Comparison of ENCODE assay signal across 1 cellular context in the genomic region with DNA sequence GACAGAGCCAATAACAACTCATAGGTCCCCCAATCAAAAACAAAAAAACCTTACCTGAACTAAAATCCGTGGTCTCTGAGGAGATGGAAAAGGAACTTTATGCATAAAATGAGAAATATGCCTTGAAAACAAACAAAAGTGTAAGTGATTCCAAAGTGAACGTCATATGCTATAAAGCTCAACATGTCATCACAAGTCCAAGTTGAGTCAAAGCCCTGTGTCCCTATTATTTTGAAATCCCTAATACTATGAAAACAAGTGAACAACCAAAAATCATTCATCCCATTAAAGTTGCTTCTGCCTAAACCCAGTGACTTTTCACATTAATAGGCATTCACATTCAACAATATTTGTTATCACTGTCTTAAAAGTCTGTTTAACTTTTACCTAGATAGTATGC.
TF ChIP-seq lines count a peak whose summit lies in the region.

No MANE protein-coding gene starts in this region.

TF ChIP-seq in HEK293, 187 proteins besides CTCF, POLR2A, EP300 and RAD21 (continued from another document and continues in another):
- TF ChIP-seq, protein P1, sequence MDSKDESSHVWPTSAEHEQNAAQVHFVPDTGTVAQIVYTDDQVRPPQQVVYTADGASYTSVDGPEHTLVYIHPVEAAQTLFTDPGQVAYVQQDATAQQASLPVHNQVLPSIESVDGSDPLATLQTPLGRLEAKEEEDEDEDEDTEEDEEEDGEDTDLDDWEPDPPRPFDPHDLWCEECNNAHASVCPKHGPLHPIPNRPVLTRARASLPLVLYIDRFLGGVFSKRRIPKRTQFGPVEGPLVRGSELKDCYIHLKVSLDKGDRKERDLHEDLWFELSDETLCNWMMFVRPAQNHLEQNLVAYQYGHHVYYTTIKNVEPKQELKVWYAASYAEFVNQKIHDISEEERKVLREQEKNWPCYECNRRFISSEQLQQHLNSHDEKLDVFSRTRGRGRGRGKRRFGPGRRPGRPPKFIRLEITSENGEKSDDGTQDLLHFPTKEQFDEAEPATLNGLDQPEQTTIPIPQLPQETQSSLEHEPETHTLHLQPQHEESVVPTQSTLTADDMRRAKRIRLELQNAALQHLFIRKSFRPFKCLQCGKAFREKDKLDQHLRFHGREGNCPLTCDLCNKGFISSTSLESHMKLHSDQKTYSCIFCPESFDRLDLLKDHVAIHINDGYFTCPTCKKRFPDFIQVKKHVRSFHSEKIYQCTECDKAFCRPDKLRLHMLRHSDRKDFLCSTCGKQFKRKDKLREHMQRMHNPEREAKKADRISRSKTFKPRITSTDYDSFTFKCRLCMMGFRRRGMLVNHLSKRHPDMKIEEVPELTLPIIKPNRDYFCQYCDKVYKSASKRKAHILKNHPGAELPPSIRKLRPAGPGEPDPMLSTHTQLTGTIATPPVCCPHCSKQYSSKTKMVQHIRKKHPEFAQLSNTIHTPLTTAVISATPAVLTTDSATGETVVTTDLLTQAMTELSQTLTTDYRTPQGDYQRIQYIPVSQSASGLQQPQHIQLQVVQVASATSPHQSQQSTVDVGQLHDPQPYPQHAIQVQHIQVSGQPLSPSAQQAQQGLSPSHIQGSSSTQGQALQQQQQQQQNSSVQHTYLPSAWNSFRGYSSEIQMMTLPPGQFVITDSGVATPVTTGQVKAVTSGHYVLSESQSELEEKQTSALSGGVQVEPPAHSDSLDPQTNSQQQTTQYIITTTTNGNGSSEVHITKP (tag by site-specific recombination; IDR thresholded peaks at IDR 0.05), result peak; percentile 11; the same call in 1 of the 2 replicates
- no peak for TF ChIP-seq ZNF184 (tag by site-specific recombination; IDR thresholded peaks at IDR 0.05)
- no peak for TF ChIP-seq ZNF324 (tag by site-specific recombination; IDR thresholded peaks at IDR 0.05)
- no peak for TF ChIP-seq ZNF121 (tag by site-specific recombination; IDR thresholded peaks at IDR 0.05)
- peak; percentile 80 for TF ChIP-seq ZEB2 (tag by site-specific recombination; IDR thresholded peaks at IDR 0.05)
- no peak for TF ChIP-seq ZNF624 (tag by site-specific recombination; IDR thresholded peaks at IDR 0.05)
- TF ChIP-seq, protein P2, sequence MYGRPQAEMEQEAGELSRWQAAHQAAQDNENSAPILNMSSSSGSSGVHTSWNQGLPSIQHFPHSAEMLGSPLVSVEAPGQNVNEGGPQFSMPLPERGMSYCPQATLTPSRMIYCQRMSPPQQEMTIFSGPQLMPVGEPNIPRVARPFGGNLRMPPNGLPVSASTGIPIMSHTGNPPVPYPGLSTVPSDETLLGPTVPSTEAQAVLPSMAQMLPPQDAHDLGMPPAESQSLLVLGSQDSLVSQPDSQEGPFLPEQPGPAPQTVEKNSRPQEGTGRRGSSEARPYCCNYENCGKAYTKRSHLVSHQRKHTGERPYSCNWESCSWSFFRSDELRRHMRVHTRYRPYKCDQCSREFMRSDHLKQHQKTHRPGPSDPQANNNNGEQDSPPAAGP (tag by site-specific recombination; IDR thresholded peaks at IDR 0.05), result no peak
- no peak for TF ChIP-seq GFI1B (tag by site-specific recombination; IDR thresholded peaks at IDR 0.05)
- no peak for TF ChIP-seq OVOL3 (tag by site-specific recombination; IDR thresholded peaks at IDR 0.05)
- no peak for TF ChIP-seq KLF1 (tag by site-specific recombination; IDR thresholded peaks at IDR 0.05)
- TF ChIP-seq, protein P3, sequence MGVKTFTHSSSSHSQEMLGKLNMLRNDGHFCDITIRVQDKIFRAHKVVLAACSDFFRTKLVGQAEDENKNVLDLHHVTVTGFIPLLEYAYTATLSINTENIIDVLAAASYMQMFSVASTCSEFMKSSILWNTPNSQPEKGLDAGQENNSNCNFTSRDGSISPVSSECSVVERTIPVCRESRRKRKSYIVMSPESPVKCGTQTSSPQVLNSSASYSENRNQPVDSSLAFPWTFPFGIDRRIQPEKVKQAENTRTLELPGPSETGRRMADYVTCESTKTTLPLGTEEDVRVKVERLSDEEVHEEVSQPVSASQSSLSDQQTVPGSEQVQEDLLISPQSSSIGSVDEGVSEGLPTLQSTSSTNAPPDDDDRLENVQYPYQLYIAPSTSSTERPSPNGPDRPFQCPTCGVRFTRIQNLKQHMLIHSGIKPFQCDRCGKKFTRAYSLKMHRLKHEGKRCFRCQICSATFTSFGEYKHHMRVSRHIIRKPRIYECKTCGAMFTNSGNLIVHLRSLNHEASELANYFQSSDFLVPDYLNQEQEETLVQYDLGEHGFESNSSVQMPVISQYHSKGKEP (tag by site-specific recombination; IDR thresholded peaks at IDR 0.05), result no peak
- TF ChIP-seq, protein P4, sequence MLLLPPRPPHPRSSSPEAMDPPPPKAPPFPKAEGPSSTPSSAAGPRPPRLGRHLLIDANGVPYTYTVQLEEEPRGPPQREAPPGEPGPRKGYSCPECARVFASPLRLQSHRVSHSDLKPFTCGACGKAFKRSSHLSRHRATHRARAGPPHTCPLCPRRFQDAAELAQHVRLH (tag by site-specific recombination; IDR thresholded peaks at IDR 0.05), result no peak
- TF ChIP-seq ZNF530 (tag by site-specific recombination; IDR thresholded peaks at IDR 0.05; ENCODE audit: low read depth), result no peak
- TF ChIP-seq, protein P5, sequence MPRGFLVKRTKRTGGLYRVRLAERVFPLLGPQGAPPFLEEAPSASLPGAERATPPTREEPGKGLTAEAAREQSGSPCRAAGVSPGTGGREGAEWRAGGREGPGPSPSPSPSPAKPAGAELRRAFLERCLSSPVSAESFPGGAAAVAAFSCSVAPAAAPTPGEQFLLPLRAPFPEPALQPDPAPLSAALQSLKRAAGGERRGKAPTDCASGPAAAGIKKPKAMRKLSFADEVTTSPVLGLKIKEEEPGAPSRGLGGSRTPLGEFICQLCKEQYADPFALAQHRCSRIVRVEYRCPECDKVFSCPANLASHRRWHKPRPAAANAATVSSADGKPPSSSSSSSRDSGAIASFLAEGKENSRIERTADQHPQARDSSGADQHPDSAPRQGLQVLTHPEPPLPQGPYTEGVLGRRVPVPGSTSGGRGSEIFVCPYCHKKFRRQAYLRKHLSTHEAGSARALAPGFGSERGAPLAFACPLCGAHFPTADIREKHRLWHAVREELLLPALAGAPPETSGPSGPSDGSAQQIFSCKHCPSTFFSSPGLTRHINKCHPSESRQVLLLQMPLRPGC (tag by site-specific recombination; IDR thresholded peaks at IDR 0.05), result no peak
- TF ChIP-seq ZNF548 (tag by site-specific recombination; IDR thresholded peaks at IDR 0.05), result no peak
- TF ChIP-seq ZNF768 (tag by site-specific recombination; IDR thresholded peaks at IDR 0.05), result no peak
- no peak for TF ChIP-seq ZNF174 (tag by site-specific recombination; IDR thresholded peaks at IDR 0.05)
- no peak for TF ChIP-seq IKZF3 (tag by site-specific recombination; IDR thresholded peaks at IDR 0.05)
- TF ChIP-seq ZNF433 (tag by site-specific recombination; IDR thresholded peaks at IDR 0.05; ENCODE audit: low read depth), result no peak
- TF ChIP-seq ZNF214 (tag by site-specific recombination; IDR thresholded peaks at IDR 0.05; ENCODE audit: borderline replicate concordance), result no peak
- TF ChIP-seq ZBTB8A (tag by site-specific recombination; IDR thresholded peaks at IDR 0.05), result no peak
- TF ChIP-seq ZIC2 (tag by site-specific recombination; IDR thresholded peaks at IDR 0.05), result no peak
- TF ChIP-seq ZFP37 (tag by site-specific recombination; IDR thresholded peaks at IDR 0.05), result no peak
- TF ChIP-seq ZNF629 (tag by site-specific recombination; IDR thresholded peaks at IDR 0.05), result peak; percentile 85
- TF ChIP-seq, protein P6, sequence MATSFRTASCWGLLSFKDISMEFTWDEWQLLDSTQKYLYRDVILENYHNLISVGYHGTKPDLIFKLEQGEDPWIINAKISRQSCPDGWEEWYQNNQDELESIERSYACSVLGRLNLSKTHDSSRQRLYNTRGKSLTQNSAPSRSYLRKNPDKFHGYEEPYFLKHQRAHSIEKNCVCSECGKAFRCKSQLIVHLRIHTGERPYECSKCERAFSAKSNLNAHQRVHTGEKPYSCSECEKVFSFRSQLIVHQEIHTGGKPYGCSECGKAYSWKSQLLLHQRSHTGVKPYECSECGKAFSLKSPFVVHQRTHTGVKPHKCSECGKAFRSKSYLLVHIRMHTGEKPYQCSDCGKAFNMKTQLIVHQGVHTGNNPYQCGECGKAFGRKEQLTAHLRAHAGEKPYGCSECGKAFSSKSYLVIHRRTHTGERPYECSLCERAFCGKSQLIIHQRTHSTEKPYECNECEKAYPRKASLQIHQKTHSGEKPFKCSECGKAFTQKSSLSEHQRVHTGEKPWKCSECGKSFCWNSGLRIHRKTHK (tag by site-specific recombination; IDR thresholded peaks at IDR 0.05), result no peak
- no peak for TF ChIP-seq HOXC10 (CRISPR knock-in tag; IDR thresholded peaks at IDR 0.05)
- TF ChIP-seq YY2 (tag by site-specific recombination; IDR thresholded peaks at IDR 0.05), result no peak
- TF ChIP-seq ZNF701 (tag by site-specific recombination; IDR thresholded peaks at IDR 0.05), result no peak
- TF ChIP-seq ZNF335 (tag by site-specific recombination; conservative IDR thresholded peaks at IDR 0.05), result peak; percentile 48
- TF ChIP-seq ZNF350 (tag by site-specific recombination; IDR thresholded peaks at IDR 0.05), result no peak
- TF ChIP-seq, protein P7, sequence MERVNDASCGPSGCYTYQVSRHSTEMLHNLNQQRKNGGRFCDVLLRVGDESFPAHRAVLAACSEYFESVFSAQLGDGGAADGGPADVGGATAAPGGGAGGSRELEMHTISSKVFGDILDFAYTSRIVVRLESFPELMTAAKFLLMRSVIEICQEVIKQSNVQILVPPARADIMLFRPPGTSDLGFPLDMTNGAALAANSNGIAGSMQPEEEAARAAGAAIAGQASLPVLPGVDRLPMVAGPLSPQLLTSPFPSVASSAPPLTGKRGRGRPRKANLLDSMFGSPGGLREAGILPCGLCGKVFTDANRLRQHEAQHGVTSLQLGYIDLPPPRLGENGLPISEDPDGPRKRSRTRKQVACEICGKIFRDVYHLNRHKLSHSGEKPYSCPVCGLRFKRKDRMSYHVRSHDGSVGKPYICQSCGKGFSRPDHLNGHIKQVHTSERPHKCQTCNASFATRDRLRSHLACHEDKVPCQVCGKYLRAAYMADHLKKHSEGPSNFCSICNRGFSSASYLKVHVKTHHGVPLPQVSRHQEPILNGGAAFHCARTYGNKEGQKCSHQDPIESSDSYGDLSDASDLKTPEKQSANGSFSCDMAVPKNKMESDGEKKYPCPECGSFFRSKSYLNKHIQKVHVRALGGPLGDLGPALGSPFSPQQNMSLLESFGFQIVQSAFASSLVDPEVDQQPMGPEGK (tag by site-specific recombination; IDR thresholded peaks at IDR 0.05), result no peak
- no peak for TF ChIP-seq TRIM28 (IDR thresholded peaks at IDR 0.05; ENCODE audit: borderline replicate concordance, low read length)
- TF ChIP-seq, protein P8, sequence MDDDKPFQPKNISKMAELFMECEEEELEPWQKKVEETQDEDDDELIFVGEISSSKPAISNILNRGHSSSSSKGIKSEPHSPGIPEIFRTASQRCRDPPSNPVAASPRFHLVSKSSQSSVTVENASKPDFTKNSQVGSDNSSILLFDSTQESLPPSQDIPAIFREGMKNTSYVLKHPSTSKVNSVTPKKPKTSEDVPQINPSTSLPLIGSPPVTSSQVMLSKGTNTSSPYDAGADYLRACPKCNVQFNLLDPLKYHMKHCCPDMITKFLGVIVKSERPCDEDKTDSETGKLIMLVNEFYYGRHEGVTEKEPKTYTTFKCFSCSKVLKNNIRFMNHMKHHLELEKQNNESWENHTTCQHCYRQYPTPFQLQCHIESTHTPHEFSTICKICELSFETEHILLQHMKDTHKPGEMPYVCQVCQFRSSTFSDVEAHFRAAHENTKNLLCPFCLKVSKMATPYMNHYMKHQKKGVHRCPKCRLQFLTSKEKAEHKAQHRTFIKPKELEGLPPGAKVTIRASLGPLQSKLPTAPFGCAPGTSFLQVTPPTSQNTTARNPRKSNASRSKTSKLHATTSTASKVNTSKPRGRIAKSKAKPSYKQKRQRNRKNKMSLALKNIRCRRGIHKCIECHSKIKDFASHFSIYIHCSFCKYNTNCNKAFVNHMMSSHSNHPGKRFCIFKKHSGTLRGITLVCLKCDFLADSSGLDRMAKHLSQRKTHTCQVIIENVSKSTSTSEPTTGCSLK (tag by site-specific recombination; IDR thresholded peaks at IDR 0.05), result no peak
- no peak for TF ChIP-seq ZNF596 (tag by site-specific recombination; IDR thresholded peaks at IDR 0.05)
- TF ChIP-seq ZNF510 (tag by site-specific recombination; IDR thresholded peaks at IDR 0.05; ENCODE audit: insufficient replicate concordance), result no peak
- TF ChIP-seq, protein P9, sequence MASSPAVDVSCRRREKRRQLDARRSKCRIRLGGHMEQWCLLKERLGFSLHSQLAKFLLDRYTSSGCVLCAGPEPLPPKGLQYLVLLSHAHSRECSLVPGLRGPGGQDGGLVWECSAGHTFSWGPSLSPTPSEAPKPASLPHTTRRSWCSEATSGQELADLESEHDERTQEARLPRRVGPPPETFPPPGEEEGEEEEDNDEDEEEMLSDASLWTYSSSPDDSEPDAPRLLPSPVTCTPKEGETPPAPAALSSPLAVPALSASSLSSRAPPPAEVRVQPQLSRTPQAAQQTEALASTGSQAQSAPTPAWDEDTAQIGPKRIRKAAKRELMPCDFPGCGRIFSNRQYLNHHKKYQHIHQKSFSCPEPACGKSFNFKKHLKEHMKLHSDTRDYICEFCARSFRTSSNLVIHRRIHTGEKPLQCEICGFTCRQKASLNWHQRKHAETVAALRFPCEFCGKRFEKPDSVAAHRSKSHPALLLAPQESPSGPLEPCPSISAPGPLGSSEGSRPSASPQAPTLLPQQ (tag by site-specific recombination; IDR thresholded peaks at IDR 0.05), result peak; percentile 46; the same call in 1 of the 2 replicates
- no peak for TF ChIP-seq ZNF670 (tag by site-specific recombination; IDR thresholded peaks at IDR 0.05; ENCODE audit: low read depth)
- TF ChIP-seq ZSCAN23 (tag by site-specific recombination; IDR thresholded peaks at IDR 0.05), result no peak
- TF ChIP-seq, protein P10, sequence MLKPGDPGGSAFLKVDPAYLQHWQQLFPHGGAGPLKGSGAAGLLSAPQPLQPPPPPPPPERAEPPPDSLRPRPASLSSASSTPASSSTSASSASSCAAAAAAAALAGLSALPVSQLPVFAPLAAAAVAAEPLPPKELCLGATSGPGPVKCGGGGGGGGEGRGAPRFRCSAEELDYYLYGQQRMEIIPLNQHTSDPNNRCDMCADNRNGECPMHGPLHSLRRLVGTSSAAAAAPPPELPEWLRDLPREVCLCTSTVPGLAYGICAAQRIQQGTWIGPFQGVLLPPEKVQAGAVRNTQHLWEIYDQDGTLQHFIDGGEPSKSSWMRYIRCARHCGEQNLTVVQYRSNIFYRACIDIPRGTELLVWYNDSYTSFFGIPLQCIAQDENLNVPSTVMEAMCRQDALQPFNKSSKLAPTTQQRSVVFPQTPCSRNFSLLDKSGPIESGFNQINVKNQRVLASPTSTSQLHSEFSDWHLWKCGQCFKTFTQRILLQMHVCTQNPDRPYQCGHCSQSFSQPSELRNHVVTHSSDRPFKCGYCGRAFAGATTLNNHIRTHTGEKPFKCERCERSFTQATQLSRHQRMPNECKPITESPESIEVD (tag by site-specific recombination; IDR thresholded peaks at IDR 0.05), result peak; percentile 96
- peak; percentile 92 for TF ChIP-seq ZBTB21 (tag by site-specific recombination; IDR thresholded peaks at IDR 0.05)
